In the genomic region with DNA sequence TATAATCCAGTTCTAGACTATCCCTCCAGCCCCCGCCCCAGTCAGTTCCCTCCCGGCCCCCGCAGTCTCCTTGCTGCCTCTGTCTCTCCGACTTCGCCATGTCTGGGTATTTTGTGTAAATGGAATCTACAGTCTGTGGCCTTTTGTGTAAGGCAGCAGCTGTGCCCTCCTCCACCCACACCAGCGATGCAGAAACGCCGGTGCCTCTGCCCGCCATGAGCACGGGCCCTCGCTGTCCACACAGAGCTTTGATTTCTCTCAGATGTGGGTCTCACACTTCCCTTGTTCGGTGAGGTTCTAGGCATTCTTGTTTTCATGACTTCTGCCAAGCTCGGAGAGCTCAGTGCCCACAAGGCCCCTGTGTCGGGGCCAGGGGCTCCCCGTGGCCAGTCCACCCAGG, we compare ENCODE assay signal across 26 cellular contexts. TPM values are rescaled to one million over a fixed set of nuclear protein-coding genes. Genes with fewer than 3 reads are reported as not detected.
"Had no signal": no experiment of that assay in that cellular context is flagged by ENCODE, and none has a peak within 500 bp of the region (broad histone marks: within the 10 kb centered on the region; RNA-seq: fewer than 3 reads in every experiment).

No MANE protein-coding gene starts in this region.

- ATAC-seq: gastrocnemius medialis; left lung; mucosa of descending colon; psoas muscle; right cardiac atrium; stimulated activated effector memory CD8-positive, alpha-beta T cell treated with anti-CD3 and anti-CD28 coated beads, Interleukin-12 subunit alpha, Interleukin-12 subunit beta, amount 100 ng/mL, for 72 hours had no signal

- H3K4me3 ChIP-seq: dorsolateral prefrontal cortex, gastrocnemius medialis, left lung, mucosa of descending colon, ovary, psoas muscle, sigmoid colon, suprapubic skin had no signal

- H3K27me3 ChIP-seq: dorsolateral prefrontal cortex, gastrocnemius medialis, left lung, ovary, sigmoid colon, suprapubic skin had no signal

- H3K4me1 Mint-ChIP-seq: mesothelial cell of epicardium; naive B cell; stimulated activated effector memory CD8-positive, alpha-beta T cell treated with anti-CD3 and anti-CD28 coated beads, Interleukin-12 subunit alpha, Interleukin-12 subunit beta, amount 100 ng/mL, for 72 hours had no signal

- H3K27ac Mint-ChIP-seq: mesothelial cell of epicardium; stimulated activated effector memory CD8-positive, alpha-beta T cell treated with anti-CD3 and anti-CD28 coated beads, Interleukin-12 subunit alpha, Interleukin-12 subunit beta, amount 100 ng/mL, for 72 hours; stimulated activated naive CD8-positive, alpha-beta T cell treated with anti-CD3 and anti-CD28 coated beads, Interleukin-15, Interleukin-2, amounts not matched to agents 100 ng/mL and 50 ng/mL, for 24 hours had no signal

- DNase-seq: effector CD4-positive, alpha-beta T cell; foreskin fibroblast; gastrocnemius medialis; head of caudate nucleus; left lung; mesenchymal stem cell; mucosa of descending colon; naive B cell; occipital lobe; ovary; psoas muscle; right cardiac atrium; sigmoid colon; stimulated activated CD4-positive, alpha-beta T cell treated with anti-CD3 and anti-CD28 coated beads, Interleukin-2, amount 100 ng/mL, for 24 hours; stimulated activated CD4-positive, alpha-beta T cell treated with anti-CD3 and anti-CD28 coated beads, Interleukin-4, amount 100 ng/mL, for 24 hours; trophoblast cell had no signal

- H3K4me1 ChIP-seq: gastrocnemius medialis, left lung, psoas muscle, suprapubic skin had no signal

- H3K9me3 ChIP-seq: gastrocnemius medialis, left lung, mucosa of descending colon, ovary, psoas muscle, sigmoid colon, suprapubic skin had no signal

- H3K27me3 Mint-ChIP-seq: naive B cell; stimulated activated naive CD8-positive, alpha-beta T cell treated with anti-CD3 and anti-CD28 coated beads, Interleukin-15, Interleukin-2, amounts not matched to agents 100 ng/mL and 50 ng/mL, for 24 hours had no signal

- H3K36me3 ChIP-seq: ovary had no signal

- H3K9me3 Mint-ChIP-seq: mesothelial cell of epicardium; naive B cell; stimulated activated effector memory CD8-positive, alpha-beta T cell treated with anti-CD3 and anti-CD28 coated beads, Interleukin-12 subunit alpha, Interleukin-12 subunit beta, amount 100 ng/mL, for 72 hours; stimulated activated naive CD8-positive, alpha-beta T cell treated with anti-CD3 and anti-CD28 coated beads, Interleukin-15, Interleukin-2, amounts not matched to agents 100 ng/mL and 50 ng/mL, for 24 hours had no signal

- H3K4me3 Mint-ChIP-seq: mesothelial cell of epicardium; naive B cell; stimulated activated effector memory CD8-positive, alpha-beta T cell treated with anti-CD3 and anti-CD28 coated beads, Interleukin-12 subunit alpha, Interleukin-12 subunit beta, amount 100 ng/mL, for 72 hours; stimulated activated naive CD8-positive, alpha-beta T cell treated with anti-CD3 and anti-CD28 coated beads, Interleukin-15, Interleukin-2, amounts not matched to agents 100 ng/mL and 50 ng/mL, for 24 hours had no signal

- H3K27ac ChIP-seq: gastrocnemius medialis, left lung, ovary, psoas muscle, suprapubic skin had no signal

RNA-seq across cellular contexts. Expression of a gene that starts 37.8 kb away (rescaled TPM):
- total RNA-seq: glomerular endothelial cell, left lung, lower leg skin, lung microvascular endothelial cell, mesothelial cell of epicardium, mucosa of descending colon, occipital lobe, ovary, psoas muscle, right cardiac atrium, sigmoid colon, skeletal muscle tissue, suprapubic skin, ureter had no signal
